In the genomic region with DNA sequence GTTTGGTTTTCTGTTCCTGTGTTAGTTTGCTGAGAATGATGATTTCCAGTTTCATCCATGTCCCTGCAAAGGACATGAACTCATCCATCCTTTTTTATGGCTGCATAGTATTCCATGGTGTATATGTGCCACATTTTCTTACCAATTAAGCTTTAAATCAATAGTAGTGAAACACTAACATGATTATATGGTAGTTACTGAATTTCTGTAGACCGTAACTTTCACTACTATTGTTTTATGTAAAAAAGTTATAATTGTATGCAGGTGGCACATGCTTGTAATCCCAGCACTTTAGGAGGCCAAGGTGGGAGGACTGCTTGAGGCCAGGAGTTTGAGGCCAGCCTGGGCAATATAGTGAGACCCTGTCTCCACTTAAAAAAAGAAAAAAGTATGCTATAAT, we compare ENCODE assay signal across 7 cellular contexts. TPM values are rescaled to one million over a fixed set of nuclear protein-coding genes. Genes with fewer than 3 reads are reported as not detected.
DNase-seq lines count a peak whose midpoint lies in the region; ATAC-seq, FAIRE-seq and TF ChIP-seq lines count a peak whose summit lies in the region.
"Not testable (repeated sequence)": the region's sequence is repeated elsewhere in the genome, so short reads cannot be mapped to it uniquely, and the experiment has no call there.

No MANE protein-coding gene starts in this region.

- H3K9me3 Mint-ChIP-seq in CD4-positive, CD25-positive, alpha-beta regulatory T cell; activated CD4-positive, alpha-beta T cell treated with anti-CD3 and anti-CD28 coated beads, Interleukin-2, amount 10 ng/mL, durations not matched to agents 7 days and 5 days; activated naive CD4-positive, alpha-beta T cell treated with anti-CD3 and anti-CD28 coated beads, Interleukin-2, amount 50 U/mL, for 24 hours: not testable (repeated sequence)

- not testable (repeated sequence) for FAIRE-seq in keratinocyte (lab: Jason Lieb, UNC)

- H3K36me3 Mint-ChIP-seq in CD4-positive, CD25-positive, alpha-beta regulatory T cell: peaks cover 30% of the 10 kb centered on the region
- peaks cover 51% of the 10 kb centered on the region for H3K36me3 Mint-ChIP-seq in activated CD4-positive, alpha-beta T cell treated with anti-CD3 and anti-CD28 coated beads, Interleukin-2, amount 10 ng/mL, durations not matched to agents 7 days and 5 days (ENCODE audit: low read depth)
- peaks cover 21% of the 10 kb centered on the region for H3K36me3 Mint-ChIP-seq in activated naive CD4-positive, alpha-beta T cell treated with anti-CD3 and anti-CD28 coated beads, Interleukin-2, amount 50 U/mL, for 24 hours

- dilution Hi-C loops in keratinocyte (cut with MboI; ENCODE audit: extremely low pct_ligation_motif_present, low sequenced_read_pairs): not testable (repeated sequence)

- TF ChIP-seq CTCF in KMS-11 (conservative IDR thresholded peaks at IDR 0.05; ENCODE audit: low read depth, low read length); keratinocyte (optimal IDR thresholded peaks at IDR 0.05 in 1 of 3, IDR thresholded peaks at IDR 0.05 in 1 of 3, conservative IDR thresholded peaks at IDR 0.05 in 1 of 3; ENCODE audit: extremely low read depth in 1 of 3, insufficient read depth in 2 of 3, low read length in 3 of 3); parathyroid adenoma (IDR thresholded peaks at IDR 0.05): not testable (repeated sequence)

- DNase-seq in CD4-positive, CD25-positive, alpha-beta regulatory T cell; activated CD4-positive, alpha-beta T cell treated with anti-CD3 and anti-CD28 coated beads, Interleukin-2, amount 10 ng/mL, durations not matched to agents 7 days and 5 days; effector memory CD4-positive, alpha-beta T cell; keratinocyte (ENCODE audit: low read depth, low spot score): not testable (repeated sequence)

- H3K4me3 ChIP-seq in CD4-positive, CD25-positive, alpha-beta regulatory T cell (ENCODE audit: low read depth, low read length); KMS-11 (IDR thresholded peaks at IDR 0.05; ENCODE audit: insufficient read depth, low read depth, low read length); effector memory CD4-positive, alpha-beta T cell (ENCODE audit: insufficient read depth, low read depth, low read length, poor library complexity, severe bottlenecking); keratinocyte (ENCODE audit: control insufficient read depth in 2 of 3, extremely low read depth in 1 of 3, insufficient read depth in 2 of 3, low read depth in 1 of 3, low read length in 3 of 3); parathyroid adenoma (ENCODE audit: low read depth, low read length): not testable (repeated sequence)

- CTCF ChIA-PET in activated CD4-positive, alpha-beta T cell treated with anti-CD3 and anti-CD28 coated beads, Interleukin-2, amount 10 ng/mL, durations not matched to agents 7 days and 5 days (lab: Charles Lee): interaction anchor here (11.8 kb wide), 1 partner anchor 17 kb away, joined by 81 read pairs; the partner anchor contains the start of genes PPIL6 and SMPD2

- peaks cover 49% of the 10 kb centered on the region for H3K36me3 ChIP-seq in CD4-positive, CD25-positive, alpha-beta regulatory T cell (ENCODE audit: control insufficient read depth, insufficient read depth, low read length)
- not testable (repeated sequence) for H3K36me3 ChIP-seq in KMS-11 (ENCODE audit: insufficient read depth); keratinocyte (ENCODE audit: control insufficient read depth in 2 of 2, extremely low read depth in 1 of 2, insufficient read depth in 2 of 2, low read length in 2 of 2); parathyroid adenoma (ENCODE audit: control insufficient read depth, insufficient read depth, low read length)
- H3K36me3 ChIP-seq in effector memory CD4-positive, alpha-beta T cell (ENCODE audit: control insufficient read depth, insufficient read depth, low read length): peaks cover 25% of the 10 kb centered on the region

- H4K20me1 ChIP-seq in KMS-11 (ENCODE audit: insufficient read depth); keratinocyte (ENCODE audit: control insufficient read depth, extremely low read depth, insufficient read depth, low read length): not testable (repeated sequence)

- not testable (repeated sequence) for H3K27me3 Mint-ChIP-seq in CD4-positive, CD25-positive, alpha-beta regulatory T cell; activated CD4-positive, alpha-beta T cell treated with anti-CD3 and anti-CD28 coated beads, Interleukin-2, amount 10 ng/mL, durations not matched to agents 7 days and 5 days; activated naive CD4-positive, alpha-beta T cell treated with anti-CD3 and anti-CD28 coated beads, Interleukin-2, amount 50 U/mL, for 24 hours

- peak overlapping the region; percentile 96 for H3K27ac ChIP-seq in CD4-positive, CD25-positive, alpha-beta regulatory T cell (ENCODE audit: insufficient read depth, low read length, poor library complexity, severe bottlenecking)
- H3K27ac ChIP-seq in KMS-11: not testable (repeated sequence)
- peak overlapping the region; percentile 12 for H3K27ac ChIP-seq in effector memory CD4-positive, alpha-beta T cell (ENCODE audit: insufficient read depth, low read length, poor library complexity, severe bottlenecking)
- peak overlapping the region; percentile 32 for H3K27ac ChIP-seq in keratinocyte (ENCODE audit: control insufficient read depth, insufficient read depth, low read length)
- peak overlapping the region; percentile 56 for H3K27ac ChIP-seq in parathyroid adenoma

- POLR2A ChIA-PET in activated CD4-positive, alpha-beta T cell treated with anti-CD3 and anti-CD28 coated beads, Interleukin-2, amount 10 ng/mL, durations not matched to agents 7 days and 5 days (lab: Charles Lee): not testable (repeated sequence)

- ATAC-seq in CD4-positive, CD25-positive, alpha-beta regulatory T cell (ENCODE audit: low read depth in 2 of 2): not testable (repeated sequence)

- H3K4me2 ChIP-seq in KMS-11: peak overlapping the region; percentile 47; the same call in 1 of the 2 replicates
- H3K4me2 ChIP-seq in keratinocyte (ENCODE audit: control insufficient read depth, extremely low read depth, insufficient read depth, low read depth, low read length); parathyroid adenoma (ENCODE audit: low read length): not testable (repeated sequence)

- not testable (repeated sequence) for H3K79me2 ChIP-seq in KMS-11 (ENCODE audit: insufficient read depth, low read depth); keratinocyte (ENCODE audit: control insufficient read depth, insufficient read depth, low read length); parathyroid adenoma

- peak overlapping the region in 1 of 3 donors; percentile 60 for H3K27ac Mint-ChIP-seq in CD4-positive, CD25-positive, alpha-beta regulatory T cell
- H3K27ac Mint-ChIP-seq in activated CD4-positive, alpha-beta T cell treated with anti-CD3 and anti-CD28 coated beads, Interleukin-2, amount 10 ng/mL, durations not matched to agents 7 days and 5 days: peak overlapping the region; percentile 33
- peak overlapping the region; percentile 83 for H3K27ac Mint-ChIP-seq in activated naive CD4-positive, alpha-beta T cell treated with anti-CD3 and anti-CD28 coated beads, Interleukin-2, amount 50 U/mL, for 24 hours

- peaks cover 42% of the 10 kb centered on the region for H3K4me1 ChIP-seq in CD4-positive, CD25-positive, alpha-beta regulatory T cell (ENCODE audit: control insufficient read depth, insufficient read depth, low read length, poor library complexity, severe bottlenecking)
- H3K4me1 ChIP-seq in KMS-11 (ENCODE audit: low read depth, poor library complexity, severe bottlenecking) (peaks cover 49% of the 10 kb centered on the region), keratinocyte (ENCODE audit: control insufficient read depth, extremely low read depth, insufficient read depth, low read length) (peaks cover 23% of the 10 kb centered on the region), parathyroid adenoma (peaks cover 28% of the 10 kb centered on the region)
- peaks cover 13% of the 10 kb centered on the region for H3K4me1 ChIP-seq in effector memory CD4-positive, alpha-beta T cell (ENCODE audit: control insufficient read depth, insufficient read depth, low read length, poor library complexity, severe bottlenecking)

- H3K4me1 Mint-ChIP-seq in CD4-positive, CD25-positive, alpha-beta regulatory T cell: peaks cover 34 to 77% (median 60%) of the 10 kb centered on the region in 4 donors
- H3K4me1 Mint-ChIP-seq in activated CD4-positive, alpha-beta T cell treated with anti-CD3 and anti-CD28 coated beads, Interleukin-2, amount 10 ng/mL, durations not matched to agents 7 days and 5 days: peaks cover 71% of the 10 kb centered on the region
- peaks cover 72% of the 10 kb centered on the region for H3K4me1 Mint-ChIP-seq in activated naive CD4-positive, alpha-beta T cell treated with anti-CD3 and anti-CD28 coated beads, Interleukin-2, amount 50 U/mL, for 24 hours

- H2AFZ ChIP-seq in KMS-11 (ENCODE audit: low read depth); keratinocyte (ENCODE audit: control insufficient read depth, low read length); parathyroid adenoma: not testable (repeated sequence)

- not testable (repeated sequence) for H3K9ac ChIP-seq in KMS-11; keratinocyte (ENCODE audit: control insufficient read depth, extremely low read depth, insufficient read depth, low read length); parathyroid adenoma

- not testable (repeated sequence) for H3K27me3 ChIP-seq in CD4-positive, CD25-positive, alpha-beta regulatory T cell (ENCODE audit: control insufficient read depth, insufficient read depth, low read length); KMS-11 (ENCODE audit: insufficient read depth, low read depth); effector memory CD4-positive, alpha-beta T cell (replicated peaks; ENCODE audit: control insufficient read depth, insufficient read depth, low read length, poor library complexity, severe bottlenecking); keratinocyte (ENCODE audit: control insufficient read depth, extremely low read depth, insufficient read depth, low read length); parathyroid adenoma (ENCODE audit: control insufficient read depth, insufficient read depth, low read length)

- H3K9me1 ChIP-seq in keratinocyte (ENCODE audit: control insufficient read depth, extremely low read depth, insufficient read depth, low read length): not testable (repeated sequence)

- not testable (repeated sequence) for H3K4me3 Mint-ChIP-seq in CD4-positive, CD25-positive, alpha-beta regulatory T cell; activated CD4-positive, alpha-beta T cell treated with anti-CD3 and anti-CD28 coated beads, Interleukin-2, amount 10 ng/mL, durations not matched to agents 7 days and 5 days; activated naive CD4-positive, alpha-beta T cell treated with anti-CD3 and anti-CD28 coated beads, Interleukin-2, amount 50 U/mL, for 24 hours

- H3K9me3 ChIP-seq in CD4-positive, CD25-positive, alpha-beta regulatory T cell (ENCODE audit: control insufficient read depth in 2 of 2, low read length in 2 of 2); effector memory CD4-positive, alpha-beta T cell (ENCODE audit: control insufficient read depth, low read length); keratinocyte (ENCODE audit: control insufficient read depth, low read depth, low read length); parathyroid adenoma (ENCODE audit: control insufficient read depth, low read length): not testable (repeated sequence)

RNA-seq across cellular contexts. Expression of gene MICAL1, which starts 5.6 kb away (rescaled TPM):
- total RNA-seq in CD4-positive, CD25-positive, alpha-beta regulatory T cell: 166 TPM
- polyA plus RNA-seq in CD4-positive, CD25-positive, alpha-beta regulatory T cell: 10 to 100 TPM; 14.6 to 20.9 (median 17.2) TPM
- 10 to 100 TPM; 93.1 to 98.3 TPM for total RNA-seq in activated CD4-positive, alpha-beta T cell treated with anti-CD3 and anti-CD28 coated beads, Interleukin-2, amount 10 ng/mL, durations not matched to agents 7 days and 5 days
- polyA plus RNA-seq in keratinocyte: 25.6 to 37.6 TPM (median 29.8 TPM) in 3 replicates
- polyA plus RNA-seq in keratinocyte (2011; ENCODE audit: low read depth): 7.4 TPM
- 11.6 and 19.6 TPM in 2 replicates for polyA plus RNA-seq in keratinocyte (2011; cell fraction: cytosol; rRNA removed)
- 145 and 157 TPM in 2 replicates for polyA plus RNA-seq in keratinocyte (2011; cell fraction: nucleus; rRNA removed)
- 11.8 and 32.3 TPM in 2 replicates for polyA plus RNA-seq in keratinocyte (2012; ENCODE audit: low replicate concordance)
- polyA minus RNA-seq in keratinocyte: 31.3 to 44.9 TPM (median 33.0 TPM) in 3 replicates
- 42.6 TPM for polyA minus RNA-seq in keratinocyte (2011; cell fraction: cytosol; rRNA and poly(A)+ RNA removed)
- polyA minus RNA-seq in keratinocyte (2011; cell fraction: nucleus; rRNA and poly(A)+ RNA removed): 39.6 and 50.9 TPM in 2 replicates

RNA-seq across cellular contexts. Expression of gene SMPD2, which starts 20.7 kb away (rescaled TPM):
- total RNA-seq in CD4-positive, CD25-positive, alpha-beta regulatory T cell: 30.2 TPM
- 10 to 100 TPM in 3 of 4 donors, 1 to 10 TPM in 1; 9.5 to 14.8 (median 12.4) TPM for polyA plus RNA-seq in CD4-positive, CD25-positive, alpha-beta regulatory T cell
- total RNA-seq in activated CD4-positive, alpha-beta T cell treated with anti-CD3 and anti-CD28 coated beads, Interleukin-2, amount 10 ng/mL, durations not matched to agents 7 days and 5 days: 10 to 100 TPM; 13.0 to 14.0 TPM
- polyA plus RNA-seq in keratinocyte: 11.7 to 15.8 TPM (median 13.2 TPM) in 3 replicates
- 13.0 TPM for polyA plus RNA-seq in keratinocyte (2011; ENCODE audit: low read depth)
- polyA plus RNA-seq in keratinocyte (2011; cell fraction: cytosol; rRNA removed): 10.9 and 11.2 TPM in 2 replicates
- polyA plus RNA-seq in keratinocyte (2011; cell fraction: nucleus; rRNA removed): 17.6 and 18.8 TPM in 2 replicates
- 9.6 and 13.6 TPM in 2 replicates for polyA plus RNA-seq in keratinocyte (2012; ENCODE audit: low replicate concordance)
- 16.5 to 24.3 TPM (median 18.4 TPM) in 3 replicates for polyA minus RNA-seq in keratinocyte
- 8.6 TPM for polyA minus RNA-seq in keratinocyte (2011; cell fraction: cytosol; rRNA and poly(A)+ RNA removed)
- 5.7 and 8.3 TPM in 2 replicates for polyA minus RNA-seq in keratinocyte (2011; cell fraction: nucleus; rRNA and poly(A)+ RNA removed)

RNA-seq across cellular contexts. Expression of gene PPIL6, which starts 20.8 kb away (rescaled TPM):
- 0.91 TPM for total RNA-seq in CD4-positive, CD25-positive, alpha-beta regulatory T cell
- under 1 TPM; 0.24 to 0.72 (median 0.39) TPM for polyA plus RNA-seq in CD4-positive, CD25-positive, alpha-beta regulatory T cell
- under 1 TPM; 0.17 to 0.22 TPM for total RNA-seq in activated CD4-positive, alpha-beta T cell treated with anti-CD3 and anti-CD28 coated beads, Interleukin-2, amount 10 ng/mL, durations not matched to agents 7 days and 5 days
- polyA plus RNA-seq in keratinocyte: 0.82 to 1.4 TPM (median 1.3 TPM) in 3 replicates
- 2.0 TPM for polyA plus RNA-seq in keratinocyte (2011; ENCODE audit: low read depth)
- polyA plus RNA-seq in keratinocyte (2011; cell fraction: cytosol; rRNA removed): 1.1 and 1.8 TPM in 2 replicates
- 0.90 and 1.0 TPM in 2 replicates for polyA plus RNA-seq in keratinocyte (2011; cell fraction: nucleus; rRNA removed)
- 0.48 and 1.7 TPM in 2 replicates for polyA plus RNA-seq in keratinocyte (2012; ENCODE audit: low replicate concordance)
- polyA minus RNA-seq in keratinocyte: 0.23 to 0.29 TPM in 2 of 3 replicates, not detected in the other
- polyA minus RNA-seq in keratinocyte (2011; cell fraction: cytosol; rRNA and poly(A)+ RNA removed): not detected
- 1.4 TPM in 1 of 2 replicates, not detected in the other for polyA minus RNA-seq in keratinocyte (2011; cell fraction: nucleus; rRNA and poly(A)+ RNA removed)

RNA-seq across cellular contexts. Expression of gene ZBTB24, which starts 21.8 kb away (rescaled TPM):
- total RNA-seq in CD4-positive, CD25-positive, alpha-beta regulatory T cell: 20.2 TPM
- polyA plus RNA-seq in CD4-positive, CD25-positive, alpha-beta regulatory T cell: 10 to 100 TPM in 3 of 4 donors, 1 to 10 TPM in 1; 9.2 to 11.9 (median 10.5) TPM
- total RNA-seq in activated CD4-positive, alpha-beta T cell treated with anti-CD3 and anti-CD28 coated beads, Interleukin-2, amount 10 ng/mL, durations not matched to agents 7 days and 5 days: 10 to 100 TPM; 17.6 to 19.1 TPM
- polyA plus RNA-seq in keratinocyte: 3.0 to 5.1 TPM (median 4.6 TPM) in 3 replicates
- 2.9 TPM for polyA plus RNA-seq in keratinocyte (2011; ENCODE audit: low read depth)
- polyA plus RNA-seq in keratinocyte (2011; cell fraction: cytosol; rRNA removed): 2.2 and 3.6 TPM in 2 replicates
- 4.8 and 5.5 TPM in 2 replicates for polyA plus RNA-seq in keratinocyte (2011; cell fraction: nucleus; rRNA removed)
- 2.1 and 5.5 TPM in 2 replicates for polyA plus RNA-seq in keratinocyte (2012; ENCODE audit: low replicate concordance)
- polyA minus RNA-seq in keratinocyte: 3.9 to 6.4 TPM (median 6.2 TPM) in 3 replicates
- polyA minus RNA-seq in keratinocyte (2011; cell fraction: cytosol; rRNA and poly(A)+ RNA removed): 3.6 TPM
- polyA minus RNA-seq in keratinocyte (2011; cell fraction: nucleus; rRNA and poly(A)+ RNA removed): 3.5 and 6.9 TPM in 2 replicates
